In genomic region chr16:985646-986400, GRCh38 we compare ENCODE assay signal across 28 cellular contexts. TPM values are rescaled to one million over a fixed set of nuclear protein-coding genes. Genes with fewer than 3 reads are reported as not detected.
DNase-seq lines count a peak whose midpoint lies in the region; ATAC-seq and TF ChIP-seq lines count a peak whose summit lies in the region.
"Had no signal": no experiment of that assay in that cellular context is flagged by ENCODE, and none has a peak within 500 bp of the region (broad histone marks: within the 10 kb centered on the region; RNA-seq: fewer than 3 reads in every experiment).

No MANE protein-coding gene starts in this region.

- peaks cover 4% of the 10 kb centered on the region for H3K27me3 Mint-ChIP-seq in brain

- no peaks in the 10 kb centered on the region for H3K79me2 ChIP-seq in HCT116 (ENCODE audit: insufficient read depth, low read length)

- TF ChIP-seq RAD21 in HCT116 (IDR thresholded peaks at IDR 0.05; ENCODE audit: low read depth), result no peak

- H3K4me3 Mint-ChIP-seq in brain, result peak overlapping the region in 3 of 5 experiments; percentile 37 to 58 (median 46)
- H3K4me3 Mint-ChIP-seq: CD8-positive, alpha-beta T cell had no signal

- CTCF ChIA-PET in HCT116 (lab: Charles Lee), result no interaction called here

- TF ChIP-seq CTCF in HCT116 (IDR thresholded peaks at IDR 0.05 in 2 of 3, conservative IDR thresholded peaks at IDR 0.05 in 1 of 3; ENCODE audit: borderline replicate concordance in 1 of 3, insufficient read depth in 1 of 3, low read depth in 2 of 3, low read length in 2 of 3) (no peak), brain (conservative IDR thresholded peaks at IDR 0.05) (no peak)

- H3K4me2 ChIP-seq in HCT116 (ENCODE audit: low read length), result 0 out of 2 replicates have a peak overlapping the region, but pooled peaks have one; percentile 23
- H3K4me2 ChIP-seq: A549 had no signal

- H3K9me2 ChIP-seq in HCT116 (ENCODE audit: insufficient read depth), result no peaks in the 10 kb centered on the region

- H3K27me3 ChIP-seq in HCT116 (ENCODE audit: insufficient read depth, low read length), result no peaks in the 10 kb centered on the region

- intact Hi-C loops in HCT116 (cut with micrococcal nuclease), result no loop called here

- no peaks in the 10 kb centered on the region for H3K36me3 ChIP-seq in HCT116 (ENCODE audit: control insufficient read depth in 1 of 2, insufficient read depth in 2 of 2, low read length in 2 of 2)

- no peak for TF ChIP-seq POLR2A in HCT116 (IDR thresholded peaks at IDR 0.05; ENCODE audit: borderline replicate concordance, extremely low read depth, insufficient read depth, insufficient read length)

- H3K9me3 ChIP-seq in HCT116 (ENCODE audit: control insufficient read depth in 1 of 2, insufficient read depth in 1 of 2, low read depth in 1 of 2, low read length in 2 of 2), result no peaks in the 10 kb centered on the region
- H3K9me3 ChIP-seq: A549, Caco-2 had no signal

- no peaks in the 10 kb centered on the region for H3K9me3 Mint-ChIP-seq in brain
- H3K9me3 Mint-ChIP-seq: CD8-positive, alpha-beta T cell had no signal

- H3K27ac Mint-ChIP-seq in brain, result peak overlapping the region in 2 of 5 experiments; percentile 76 to 79
- H3K27ac Mint-ChIP-seq: CD8-positive, alpha-beta T cell had no signal

- H3K4me1 ChIP-seq in HCT116 (ENCODE audit: control insufficient read depth in 1 of 2, insufficient read depth in 2 of 2, low read length in 2 of 2), result peaks cover 0 to 9% of the 10 kb centered on the region in 2 experiments; a peak in 1 of 4 replicates
- H3K4me1 ChIP-seq: Caco-2 had no signal

- POLR2A ChIA-PET in HCT116 (lab: Charles Lee), result no interaction called here

- ATAC-seq in HCT116 (no peak), HG03520 (IDR thresholded peaks at IDR 0.05; ENCODE audit: unreplicated experiment) (no peak)
- ATAC-seq: A549; CD8-positive, alpha-beta T cell; GM12878 had no signal

- no peaks in the 10 kb centered on the region for H4K20me1 ChIP-seq in HCT116 (ENCODE audit: insufficient read depth)

- BruUV-seq in HCT116 (replicated peaks; lab: Mats Ljungman, UMichigan), result no TSS peak

- no peak overlapping the region for H3K9ac ChIP-seq in HCT116 (ENCODE audit: low read length)

- peaks cover 55% of the 10 kb centered on the region for H3K4me1 Mint-ChIP-seq in brain

- DNase-seq in HCT116 (ENCODE audit: low read depth, low spot score), result no peak
- DNase-seq in left kidney (ENCODE audit: low read depth, low spot score), result peak; percentile 52
- DNase-seq in NCI-H1417 (lab: John Stamatoyannopoulos, UW), result no peak
- no peak for DNase-seq in activated T-cell treated with anti-CD3 and anti-CD28 coated beads for 4 hours
- DNase-seq: AML-193; Caco-2; CD8-positive, alpha-beta T cell; DMS 273 treated with DMSO at 0.1 percent for 48 hours; DMS79; EL; GDM1; GOT3; HCEC 1CT; Kasumi-1; NCI-H1092 treated with DMSO at 0.1 percent for 48 hours; NCI-H1436 treated with DMSO at 0.1 percent for 48 hours; NCI-H187 treated with DMSO at 0.1 percent for 48 hours; NCI-H524; NCI-H748 treated with DMSO at 0.1 percent for 48 hours; SIG-M5 had no signal

- H3K27ac ChIP-seq in HCT116 (ENCODE audit: low read depth, low read length), result no peak overlapping the region
- peak overlapping the region; percentile 27 for H3K27ac ChIP-seq in temporal lobe (ENCODE audit: low read depth, low read length)
- H3K27ac ChIP-seq: A549, C4-2B, HL-60 had no signal

- RAD21 ChIA-PET in HCT116 (lab: Charles Lee; ENCODE audit: low non-redundant PET in 1 of 2, low total read pairs in 2 of 2, uncharacterized antibody in 2 of 2, unreplicated experiment in 2 of 2), result interaction anchor here in 1 of 2 experiments (0.6 kb wide), 1 partner anchor 62 kb away, joined by 5 read pairs; no protein-coding TSS in a partner anchor

- H2AFZ ChIP-seq in HCT116 (ENCODE audit: low read depth, low read length, poor library complexity, severe bottlenecking), result no peak overlapping the region

- H3K36me3 Mint-ChIP-seq in brain, result peaks cover 8% of the 10 kb centered on the region
- H3K36me3 Mint-ChIP-seq: CD8-positive, alpha-beta T cell had no signal

- H3K4me3 ChIP-seq in HCT116 (replicated peaks in 1 of 2; ENCODE audit: low read depth in 1 of 2, low read length in 2 of 2), result no peak overlapping the region
- H3K4me3 ChIP-seq: A549, GM12878 had no signal

TF ChIP-seq in HCT116, 20 proteins besides CTCF, POLR2A, EP300 and RAD21:
- TF ChIP-seq ELF1 (IDR thresholded peaks at IDR 0.05; ENCODE audit: borderline replicate concordance, low read depth), result no peak
- TF ChIP-seq CBX3 (IDR thresholded peaks at IDR 0.05; ENCODE audit: low read depth), result no peak
- TF ChIP-seq SRF (IDR thresholded peaks at IDR 0.05; ENCODE audit: low read depth), result no peak
- TF ChIP-seq TCF7L2 (IDR thresholded peaks at IDR 0.05; ENCODE audit: borderline replicate concordance, extremely low read depth, insufficient read depth, insufficient read length), result no peak
- TF ChIP-seq CEBPB (IDR thresholded peaks at IDR 0.05; ENCODE audit: low read depth), result no peak
- no peak for TF ChIP-seq EGR1 (IDR thresholded peaks at IDR 0.05; ENCODE audit: low read depth)
- no peak for TF ChIP-seq SP1 (IDR thresholded peaks at IDR 0.05; ENCODE audit: low read depth)
- TF ChIP-seq EZH2 (IDR thresholded peaks at IDR 0.05), result no peak
- TF ChIP-seq MAX (IDR thresholded peaks at IDR 0.05), result no peak
- no peak for TF ChIP-seq ZFX (IDR thresholded peaks at IDR 0.05)
- TF ChIP-seq ZNF274 (IDR thresholded peaks at IDR 0.05; ENCODE audit: low read depth, low read length), result no peak
- no peak for TF ChIP-seq REST (IDR thresholded peaks at IDR 0.05; ENCODE audit: low read depth)
- TF ChIP-seq YY1 (IDR thresholded peaks at IDR 0.05; ENCODE audit: extremely low read depth, insufficient replicate concordance, low read depth, low read length), result no peak
- TF ChIP-seq JUND (IDR thresholded peaks at IDR 0.05), result no peak
- no peak for TF ChIP-seq ATF3 (IDR thresholded peaks at IDR 0.05)
- TF ChIP-seq POLR2AphosphoS5 (IDR thresholded peaks at IDR 0.05; ENCODE audit: low read depth, low read length), result no peak
- TF ChIP-seq SIN3A (IDR thresholded peaks at IDR 0.05; ENCODE audit: low read depth), result no peak

RNA-seq across cellular contexts. Expression of gene SOX8, which starts 4.3 kb away (rescaled TPM):
- 5.2 TPM for total RNA-seq in HCT116 (2021; ENCODE audit: unreplicated experiment)
- polyA plus RNA-seq in HCT116 (2012), result 3.1 and 3.8 TPM in 2 replicates
- polyA plus RNA-seq in brain (ENCODE audit: insufficient read depth, low read depth, low replicate concordance), result 44.8 TPM
- total RNA-seq in temporal lobe, result 21.6 TPM
- total RNA-seq: GM12878, M059J had no signal
- polyA plus RNA-seq: GM12878 had no signal

RNA-seq across cellular contexts. Expression of gene LMF1, which starts 15.0 kb away (rescaled TPM):
- total RNA-seq in HCT116 (2021; ENCODE audit: unreplicated experiment) (12.8 TPM), temporal lobe (10.6 TPM)
- polyA plus RNA-seq in HCT116 (2012), result 17.9 and 18.6 TPM in 2 replicates
- polyA plus RNA-seq in brain (ENCODE audit: insufficient read depth, low read depth, low replicate concordance), result 21.5 TPM
